26 cellular contexts compared by ENCODE assay signal in genomic region chr7:64945481-64945756, GRCh38.
"Had no signal": no experiment of that assay in that cellular context is flagged by ENCODE, and none has a peak within 500 bp of the region (broad histone marks: within the 10 kb centered on the region; RNA-seq: fewer than 3 reads in every experiment).

No MANE protein-coding gene starts in this region.

- H3K9me3 Mint-ChIP-seq: dendritic cell treated with granulocyte-macrophage colony-stimulating factor and Interleukin-4, amounts not matched to agents 40 ng/mL and 50 ng/mL, for 4 days; nephron progenitor cell; stimulated activated memory B cell treated with anti-CD40 and anti-IgM and Interleukin-4, amounts not matched to agents 10 μg/mL and 1 μg/mL and 100 μg/mL, for 72 hours had no signal

- H3K79me2 ChIP-seq: hepatocyte had no signal

- H3K4me3 ChIP-seq: colonic mucosa, gastrocnemius medialis, heart left ventricle, hepatocyte, left lung, prostate gland, right atrium auricular region, sigmoid colon, testis, tibial artery, upper lobe of left lung had no signal

- H2AFZ ChIP-seq: hepatocyte had no signal

- H3K36me3 Mint-ChIP-seq: naive thymus-derived CD8-positive, alpha-beta T cell; stimulated activated memory B cell treated with anti-CD40 and anti-IgM and Interleukin-4, amounts not matched to agents 10 μg/mL and 1 μg/mL and 100 μg/mL, for 72 hours had no signal

- DNase-seq: colonic mucosa; effector CD8-positive, alpha-beta T cell; endodermal cell; foreskin fibroblast; heart left ventricle; kidney; left lung; mesendoderm; midbrain; naive thymus-derived CD8-positive, alpha-beta T cell; nephron progenitor cell; nucleus accumbens; sigmoid colon; stimulated activated CD4-positive, alpha-beta T cell treated with anti-CD3 and anti-CD28 coated beads, Interleukin-2, amount 100 ng/mL, for 24 hours; stimulated activated CD4-positive, alpha-beta T cell treated with anti-CD3 and anti-CD28 coated beads, Interleukin-4, amount 100 ng/mL, for 4 hours; stimulated activated naive CD8-positive, alpha-beta T cell treated with anti-CD3 and anti-CD28 coated beads, Interleukin-15, Interleukin-2, amounts not matched to agents 100 U/mL and 50 U/mL, for 24 hours; testis; tibial artery; upper lobe of left lung had no signal

- H3K9me3 ChIP-seq: colonic mucosa, gastrocnemius medialis, heart left ventricle, left lung, prostate gland, right atrium auricular region, sigmoid colon, testis, tibial artery, upper lobe of left lung had no signal

- H3K36me3 ChIP-seq: colonic mucosa, gastrocnemius medialis, heart left ventricle, left lung, prostate gland, right atrium auricular region, sigmoid colon, tibial artery, upper lobe of left lung had no signal

- ATAC-seq: gastrocnemius medialis; heart left ventricle; naive thymus-derived CD8-positive, alpha-beta T cell; stimulated activated memory B cell treated with anti-CD40 and anti-IgM and Interleukin-4, amounts not matched to agents 10 μg/mL and 1 μg/mL and 100 μg/mL, for 72 hours; stimulated activated naive CD8-positive, alpha-beta T cell treated with anti-CD3 and anti-CD28 coated beads, Interleukin-15, Interleukin-2, amounts not matched to agents 100 U/mL and 50 U/mL, for 24 hours had no signal

- H3K27ac ChIP-seq: colonic mucosa, epithelial cell of prostate, gastrocnemius medialis, heart left ventricle, hepatocyte, left lung, prostate gland, right atrium auricular region, sigmoid colon, testis, tibial artery, upper lobe of left lung had no signal

- H3K4me1 Mint-ChIP-seq: endodermal cell; nephron progenitor cell; stimulated activated memory B cell treated with anti-CD40 and anti-IgM and Interleukin-4, amounts not matched to agents 10 μg/mL and 1 μg/mL and 100 μg/mL, for 72 hours had no signal

- H3K4me3 Mint-ChIP-seq: dendritic cell treated with granulocyte-macrophage colony-stimulating factor and Interleukin-4, amounts not matched to agents 40 ng/mL and 50 ng/mL, for 4 days; endodermal cell; naive thymus-derived CD8-positive, alpha-beta T cell; nephron progenitor cell; stimulated activated memory B cell treated with anti-CD40 and anti-IgM and Interleukin-4, amounts not matched to agents 10 μg/mL and 1 μg/mL and 100 μg/mL, for 72 hours had no signal

- H3K27me3 ChIP-seq: testis had no signal

- H3K27ac Mint-ChIP-seq: dendritic cell treated with granulocyte-macrophage colony-stimulating factor and Interleukin-4, amounts not matched to agents 40 ng/mL and 50 ng/mL, for 4 days; endodermal cell; naive thymus-derived CD8-positive, alpha-beta T cell; nephron progenitor cell; stimulated activated memory B cell treated with anti-CD40 and anti-IgM and Interleukin-4, amounts not matched to agents 10 μg/mL and 1 μg/mL and 100 μg/mL, for 72 hours had no signal

- H3K4me2 ChIP-seq: hepatocyte had no signal

- H3K4me1 ChIP-seq: prostate gland had no signal
